In genomic region chr16:86681440-86681838, GRCh38 we compare ENCODE assay signal across 22 cellular contexts.
A peak's percentile ranks its signal among the peaks of the same experiment; 100 is the strongest.
DNase-seq lines count a peak whose midpoint lies in the region; ATAC-seq, FAIRE-seq and TF ChIP-seq lines count a peak whose summit lies in the region.
"Had no signal": no experiment of that assay in that cellular context is flagged by ENCODE, and none has a peak within 500 bp of the region (broad histone marks: within the 10 kb centered on the region; RNA-seq: fewer than 3 reads in every experiment).

No MANE protein-coding gene starts in this region.

- ATAC-seq in IMR-90 (ENCODE audit: low read depth) (no peak), HG03139 (IDR thresholded peaks at IDR 0.05; ENCODE audit: unreplicated experiment) (no peak)
- ATAC-seq: natural killer cell treated with Interleukin-12 subunit alpha and Interleukin-12 subunit beta and Interleukin-15 and Interleukin-18, amount 100 ng/mL, for 72 hours; right lobe of liver had no signal

- no TSS peak for BruUV-seq in IMR-90 (replicated peaks; lab: Mats Ljungman, UMichigan)

- H3K9me1 ChIP-seq in IMR-90 (ENCODE audit: insufficient read depth, low read length), result no peaks in the 10 kb centered on the region; the same call in none of the 2 replicates

- H2BK5ac ChIP-seq in IMR-90 (ENCODE audit: low read depth, low read length, poor library complexity, severe bottlenecking), result no peak overlapping the region

- CTCF ChIA-PET in IMR-90 (lab: Yijun Ruan, JAX), result no interaction called here

- H4K20me1 ChIP-seq in IMR-90 (ENCODE audit: insufficient read depth, low read length) (no peaks in the 10 kb centered on the region), GM23248 (ENCODE audit: insufficient read depth) (no peaks in the 10 kb centered on the region)

- no peak overlapping the region for H3K18ac ChIP-seq in IMR-90 (ENCODE audit: low read depth, low read length)

- H4K8ac ChIP-seq in IMR-90 (ENCODE audit: low read depth in 2 of 2, low read length in 2 of 2), result peak overlapping the region in 1 of 2 experiments; percentile 35; a peak in 3 of 4 replicates

- no peaks in the 10 kb centered on the region for H3K9me2 ChIP-seq in GM23248 (ENCODE audit: insufficient read depth)

- no peak for TF ChIP-seq CTCF in IMR-90 (conservative IDR thresholded peaks at IDR 0.05; ENCODE audit: low read depth, low read length)
- no peak for TF ChIP-seq CTCF in coronary artery (IDR thresholded peaks at IDR 0.05)
- no peak for TF ChIP-seq CTCF in kidney (IDR thresholded peaks at IDR 0.05; ENCODE audit: borderline replicate concordance, extremely low read depth, insufficient read depth)
- TF ChIP-seq CTCF in tibial artery (IDR thresholded peaks at IDR 0.05), result no peak

- peak overlapping the region; percentile 18 for H2AFZ ChIP-seq in IMR-90 (replicated peaks; ENCODE audit: low read length, poor library complexity)
- H2AFZ ChIP-seq in GM23248, result no peak overlapping the region

- H2BK15ac ChIP-seq in IMR-90 (ENCODE audit: low read depth, low read length), result 0 out of 3 replicates have a peak overlapping the region, but pooled peaks have one; percentile 30

- no peak for TF ChIP-seq RAD21 in IMR-90 (IDR thresholded peaks at IDR 0.05; ENCODE audit: low read length)

- H4K91ac ChIP-seq in IMR-90 (ENCODE audit: insufficient read depth, low read depth, low read length), result no peak overlapping the region

- in situ Hi-C loops in IMR-90 (cut with MboI; ENCODE audit: low sequenced_read_pairs) (no loop called here), GM23248 (cut with MboI) (no loop called here)

- H3K4me3 ChIP-seq in IMR-90 (ENCODE audit: insufficient read depth, low read depth, low read length), result no peak overlapping the region
- H3K4me3 ChIP-seq in coronary artery, result peak overlapping the region; percentile 61
- H3K4me3 ChIP-seq in kidney (ENCODE audit: low read length in 2 of 2), result no peak overlapping the region
- H3K4me3 ChIP-seq in tibial artery, result peak overlapping the region; percentile 44 to 46
- no peak overlapping the region for H3K4me3 ChIP-seq in GM23248
- H3K4me3 ChIP-seq: right lobe of liver, upper lobe of left lung had no signal

- DNase-seq in IMR-90, result no peak
- peak; percentile 84 for DNase-seq in coronary artery (ENCODE audit: low spot score)
- DNase-seq in kidney, result peak; percentile 90
- peak; percentile 69 to 92 for DNase-seq in tibial artery
- no peak for DNase-seq in mesenteric fat pad (ENCODE audit: low spot score)
- no peak for DNase-seq in DMS79 (lab: John Stamatoyannopoulos, UW)
- DNase-seq in GM23248, result no peak
- DNase-seq: activated CD4-positive, alpha-beta T cell treated with anti-CD3 and anti-CD28 coated beads for 4 hours; activated naive CD4-positive, alpha-beta T cell treated with anti-CD3 and anti-CD28 coated beads, Interleukin-2, amount 10 ng/mL, durations not matched to agents 7 days and 5 days; AML-193; effector CD8-positive, alpha-beta T cell; foreskin melanocyte; NCI-H1436 treated with DMSO at 0.1 percent for 48 hours; NCI-H2227 treated with DMSO at 0.1 percent for 48 hours; NK-92 treated with Interleukin-12 subunit alpha and Interleukin-12 subunit beta, amount 100 ng/mL, for 24 hours; right lobe of liver; SIG-M5; T1000; upper lobe of left lung had no signal

- peaks cover 25% of the 10 kb centered on the region for H3F3A ChIP-seq in GM23248 (ENCODE audit: insufficient read depth)

- no peak overlapping the region for H4K5ac ChIP-seq in IMR-90 (ENCODE audit: low read depth, low read length)

- no peak overlapping the region for H2AK9ac ChIP-seq in IMR-90 (replicated peaks; ENCODE audit: low read depth, low read length, poor library complexity)

- H3K79me2 ChIP-seq in GM23248 (ENCODE audit: insufficient read depth), result no peaks in the 10 kb centered on the region

- no peak overlapping the region for H3K56ac ChIP-seq in IMR-90 (ENCODE audit: extremely low read depth, insufficient read depth, low read length)

- H3K4ac ChIP-seq in IMR-90 (ENCODE audit: low read depth, low read length), result peak overlapping the region; percentile 53

- intact Hi-C loops in IMR-90 (cut with micrococcal nuclease) (no loop called here), kidney (cut with DNase I) (no loop called here), tibial artery (cut with DNase I; ENCODE audit: low total_unique reads) (loop anchor here (2.0 kb wide), 1 partner anchor 101 kb away; no protein-coding TSS in a partner anchor)

- H2AK5ac ChIP-seq in IMR-90 (ENCODE audit: low read depth, low read length), result peak overlapping the region; percentile 70; the same call in 1 of the 2 replicates

- H3K9me3 ChIP-seq in IMR-90 (ENCODE audit: control insufficient read depth, insufficient read depth, low read length), result no peaks in the 10 kb centered on the region
- no peaks in the 10 kb centered on the region for H3K9me3 ChIP-seq in kidney (ENCODE audit: control insufficient read depth in 1 of 2, low read length in 2 of 2)
- no peaks in the 10 kb centered on the region for H3K9me3 ChIP-seq in tibial artery
- no peaks in the 10 kb centered on the region for H3K9me3 ChIP-seq in GM23248 (ENCODE audit: low read depth)
- H3K9me3 ChIP-seq: right lobe of liver had no signal

- H3K27ac ChIP-seq in IMR-90 (ENCODE audit: insufficient read depth, low read length), result no peak overlapping the region
- peak overlapping the region; percentile 89 to 92 for H3K27ac ChIP-seq in coronary artery
- H3K27ac ChIP-seq in kidney (ENCODE audit: low read depth in 2 of 2, low read length in 2 of 2), result peak overlapping the region; percentile 55 to 60
- peak overlapping the region; percentile 89 for H3K27ac ChIP-seq in tibial artery
- no peak overlapping the region for H3K27ac ChIP-seq in GM23248
- H3K27ac ChIP-seq: KMS-11, right lobe of liver had no signal

- H3K23ac ChIP-seq in IMR-90 (ENCODE audit: low read depth, low read length), result no peak overlapping the region

- FAIRE-seq in kidney (lab: Jason Lieb, UNC), result no peak

- H3K36me3 ChIP-seq in IMR-90 (ENCODE audit: control insufficient read depth, insufficient read depth, low read length) (no peaks in the 10 kb centered on the region), kidney (ENCODE audit: control insufficient read depth in 1 of 2, insufficient read depth in 2 of 2, low read length in 2 of 2) (no peaks in the 10 kb centered on the region), tibial artery (no peaks in the 10 kb centered on the region), GM23248 (ENCODE audit: low read depth) (no peaks in the 10 kb centered on the region)
- H3K36me3 ChIP-seq: right lobe of liver, upper lobe of left lung had no signal

- H2BK20ac ChIP-seq in IMR-90 (ENCODE audit: low read depth, low read length), result peak overlapping the region; percentile 71; the same call in 1 of the 2 replicates

- H3K4me1 ChIP-seq in IMR-90 (ENCODE audit: control insufficient read depth, insufficient read depth, low read length) (peaks cover 8% of the 10 kb centered on the region), kidney (ENCODE audit: control insufficient read depth in 1 of 2, insufficient read depth in 1 of 2, low read depth in 1 of 2, low read length in 2 of 2) (no peaks in the 10 kb centered on the region), tibial artery (peaks cover 0 to 48% (median 35%) of the 10 kb centered on the region in 4 donors), GM23248 (ENCODE audit: insufficient read depth) (peaks cover 23% of the 10 kb centered on the region)
- H3K4me1 ChIP-seq: right lobe of liver, upper lobe of left lung had no signal

- H3K79me1 ChIP-seq in IMR-90 (ENCODE audit: low read depth in 1 of 2, low read length in 2 of 2), result no peaks in the 10 kb centered on the region; a peak in 1 of 4 replicates

- H3K14ac ChIP-seq in IMR-90 (replicated peaks; ENCODE audit: low read depth, low read length), result peak overlapping the region; percentile 77; the same call in 1 of the 2 replicates

- H2BK120ac ChIP-seq in IMR-90 (ENCODE audit: low read depth, low read length), result peak overlapping the region; percentile 71

- POLR2A ChIA-PET in IMR-90 (lab: Charles Lee; ENCODE audit: unreplicated experiment), result no interaction called here

- H3K9ac ChIP-seq in IMR-90 (ENCODE audit: low read depth, low read length) (no peak overlapping the region), kidney (ENCODE audit: low read length in 2 of 2) (no peak overlapping the region), GM23248 (no peak overlapping the region)
- H3K9ac ChIP-seq: KMS-11 had no signal

- dilution Hi-C loops in IMR-90 (cut with HindIII; ENCODE audit: low sequenced_read_pairs, unreplicated experiment), result no loop called here

- no peak for TF ChIP-seq POLR2A in IMR-90 (IDR thresholded peaks at IDR 0.05; ENCODE audit: low read depth, low read length)

- H3K27me3 ChIP-seq in IMR-90 (ENCODE audit: control insufficient read depth, insufficient read depth, low read length) (no peaks in the 10 kb centered on the region; the same call in 1 of the 2 replicates), tibial artery (no peaks in the 10 kb centered on the region), GM23248 (replicated peaks; ENCODE audit: insufficient read depth) (no peaks in the 10 kb centered on the region)
- H3K27me3 ChIP-seq: right lobe of liver, upper lobe of left lung had no signal

- 85% methylated on average over 4 of the region's 23 CpGs; no CpG with 5 or more reads in 1 of the 2 experiments for whole genome bisulfite sequencing in IMR-90 (ENCODE audit: extremely low coverage in 2 of 2, insufficient read length in 1 of 2), 2 experiments
- WGBS in GM23248 (ENCODE audit: low coverage in 1 of 2, low lambda C conversion rate in 2 of 2, missing lambda C conversion rate in 2 of 2), 2 experiments, result 86 to 88% methylated on average over 12 to 23 of the region's 23 CpGs

- H3K4me2 ChIP-seq in IMR-90 (ENCODE audit: low read depth, low read length), result no peak overlapping the region
- H3K4me2 ChIP-seq in GM23248 (ENCODE audit: unreplicated experiment), result no peak overlapping the region
- H3K4me2 ChIP-seq: KMS-11 had no signal

TF ChIP-seq in IMR-90, 13 proteins besides CTCF, POLR2A, EP300 and RAD21 (continues in another document):
- TF ChIP-seq BHLHE40 (IDR thresholded peaks at IDR 0.05; ENCODE audit: low read depth, low read length) (no peak), MXI1 (IDR thresholded peaks at IDR 0.05; ENCODE audit: borderline replicate concordance, low read depth, low read length) (no peak), NFE2L2 (IDR thresholded peaks at IDR 0.05; ENCODE audit: low read depth, low read length) (no peak), RCOR1 (IDR thresholded peaks at IDR 0.05; ENCODE audit: insufficient replicate concordance, low read length) (no peak), MAFK (IDR thresholded peaks at IDR 0.05; ENCODE audit: low read depth, low read length) (no peak), ELK1 (IDR thresholded peaks at IDR 0.05; ENCODE audit: borderline replicate concordance, low read depth, low read length) (no peak), CEBPB (IDR thresholded peaks at IDR 0.05; ENCODE audit: low read depth, low read length) (no peak)

Comparison
In these comparisons a context has a peak if more than half of its experiments do, and no peak if none do; other contexts are left out.
1. DNase-seq: peak in coronary artery (single experiment), kidney (single experiment) and tibial artery (2 of 2); none in IMR-90 (single experiment), mesenteric fat pad (single experiment), DMS79 (single experiment) and GM23248 (single experiment).
2. H3K27ac ChIP-seq: peak in coronary artery (2 of 2), kidney (2 of 2) and tibial artery (2 of 2); none in IMR-90 (single experiment) and GM23248 (single experiment).
3. H3K4me3 ChIP-seq: peak in coronary artery (single experiment) and tibial artery (2 of 2); none in IMR-90 (single experiment), kidney (0 of 2) and GM23248 (single experiment).